Comparison of ENCODE assay signal across 8 cellular contexts in the genomic region with DNA sequence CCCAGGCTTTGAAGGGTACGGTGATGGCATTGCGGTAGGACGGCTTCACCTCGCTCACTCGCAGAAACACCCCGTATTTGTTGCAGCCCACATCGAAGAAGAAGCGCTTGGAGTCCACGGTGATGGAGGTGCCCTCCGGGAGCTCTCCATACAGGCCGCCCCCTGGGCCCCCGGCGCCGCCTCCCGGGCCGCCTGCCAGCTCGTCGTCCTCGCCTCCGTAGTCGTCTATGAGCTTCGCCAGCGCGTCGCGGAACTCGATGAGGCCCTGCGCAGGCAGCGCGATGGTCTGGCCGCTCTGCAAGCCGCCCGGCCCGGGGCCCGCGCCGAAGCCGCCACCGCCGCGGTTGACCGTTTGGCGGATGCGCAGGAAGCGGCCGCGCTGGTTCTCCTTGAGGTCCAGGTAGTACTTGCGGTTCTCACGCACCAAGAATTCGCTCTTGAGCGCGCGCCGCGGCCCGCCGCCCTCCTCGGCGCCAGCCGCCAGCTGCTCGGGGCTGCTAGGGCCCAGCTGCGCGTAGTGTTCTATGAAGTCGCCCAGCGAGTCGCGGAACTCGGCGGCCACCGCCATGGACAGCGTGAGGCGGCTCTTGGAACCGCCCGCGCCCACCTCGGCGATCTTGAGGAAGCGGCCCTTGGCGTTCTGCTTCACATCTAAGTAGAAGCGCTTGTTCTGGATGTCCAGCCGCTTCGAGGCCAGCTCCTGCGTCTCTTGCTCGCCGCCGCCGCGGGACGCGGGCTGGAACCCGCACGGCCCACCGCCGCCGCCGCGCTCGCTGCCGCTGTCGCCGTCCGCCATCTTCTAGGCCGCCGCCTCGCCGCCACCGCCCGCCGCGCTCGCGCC. TPM values are rescaled to one million over a fixed set of nuclear protein-coding genes. Genes with fewer than 3 reads are reported as not detected.
DNase-seq lines count a peak whose midpoint lies in the region; ATAC-seq and TF ChIP-seq lines count a peak whose summit lies in the region.

No MANE protein-coding gene starts in this region.

- no peaks in the 10 kb centered on the region for H3K9me3 Mint-ChIP-seq in IgD-negative memory B cell
- no peaks in the 10 kb centered on the region for H3K9me3 Mint-ChIP-seq in central memory CD8-positive, alpha-beta T cell

- intact Hi-C loops in left colon (cut with DNase I, micrococcal nuclease): no loop called here

- H3K36me3 Mint-ChIP-seq in IgD-negative memory B cell: peaks cover 3% of the 10 kb centered on the region
- peaks cover 19% of the 10 kb centered on the region for H3K36me3 Mint-ChIP-seq in central memory CD8-positive, alpha-beta T cell (ENCODE audit: insufficient read depth)

- peaks cover 47% of the 10 kb centered on the region for H3K36me3 ChIP-seq in DND-41 (ENCODE audit: insufficient read depth, low read length)

- peaks cover 43% of the 10 kb centered on the region for H4K20me1 ChIP-seq in DND-41 (ENCODE audit: insufficient read depth, low read length)

- H3K4me1 ChIP-seq in DND-41 (ENCODE audit: insufficient read depth, low read length): peaks cover 59% of the 10 kb centered on the region

- no peaks in the 10 kb centered on the region for H3K9me3 ChIP-seq in DND-41 (ENCODE audit: insufficient read depth, low read length, severe bottlenecking)

- peak overlapping the region; percentile 98 for H3K4me2 ChIP-seq in DND-41 (ENCODE audit: insufficient read depth, low read length)

- H2AFZ ChIP-seq in DND-41 (ENCODE audit: low read depth, low read length): peak overlapping the region; percentile 91

- H3K27me3 ChIP-seq in DND-41 (ENCODE audit: insufficient read depth, low read length, poor library complexity): no peaks in the 10 kb centered on the region

- H3K79me2 ChIP-seq in DND-41 (ENCODE audit: insufficient read depth, low read length): peaks cover 63% of the 10 kb centered on the region

- H3K4me3 ChIP-seq in DND-41 (ENCODE audit: low read depth in 1 of 2, low read length in 2 of 2) (peak overlapping the region; percentile 79 to 95), WI38 (ENCODE audit: low read depth, low read length) (peak overlapping the region; percentile 79)

- H3K4me3 Mint-ChIP-seq in IgD-negative memory B cell: peak overlapping the region; percentile 92 to 98 (median 96)
- H3K4me3 Mint-ChIP-seq in central memory CD8-positive, alpha-beta T cell: peak overlapping the region; percentile 95

- peak; percentile 68 for DNase-seq in DND-41
- peak; percentile 54 to 64 for DNase-seq in central memory CD8-positive, alpha-beta T cell (ENCODE audit: low spot score in 2 of 2)
- DNase-seq in left colon: peak; percentile 50 to 70
- DNase-seq in stimulated activated CD4-positive, alpha-beta T cell treated with anti-CD3 and anti-CD28 coated beads, Interleukin-2, amount 100 ng/mL, for 24 hours: peak; percentile 51 to 53
- DNase-seq in middle frontal gyrus (ENCODE audit: extremely low spot score, low spot score): no peak

- no peaks in the 10 kb centered on the region for H3K27me3 Mint-ChIP-seq in IgD-negative memory B cell
- no peaks in the 10 kb centered on the region for H3K27me3 Mint-ChIP-seq in central memory CD8-positive, alpha-beta T cell

- H3K27ac ChIP-seq in DND-41 (ENCODE audit: low read length): peak overlapping the region; percentile 84

- ATAC-seq in DND-41 (ENCODE audit: insufficient read depth, low read depth): peak; percentile 54
- peak; percentile 28 for ATAC-seq in GM21528 (IDR thresholded peaks at IDR 0.05; ENCODE audit: low FRiP score, unreplicated experiment)
- ATAC-seq in central memory CD8-positive, alpha-beta T cell (replicated peaks; ENCODE audit: extremely low read depth, poor library complexity, severe bottlenecking): peak; percentile 24
- ATAC-seq in left colon: peak; percentile 27

- peaks cover 32 to 47% (median 38%) of the 10 kb centered on the region in 3 donors for H3K4me1 Mint-ChIP-seq in IgD-negative memory B cell
- peaks cover 46% of the 10 kb centered on the region for H3K4me1 Mint-ChIP-seq in central memory CD8-positive, alpha-beta T cell

- H3K9ac ChIP-seq in DND-41 (ENCODE audit: low read depth, low read length): peak overlapping the region; percentile 97

- H3K27ac Mint-ChIP-seq in IgD-negative memory B cell: peak overlapping the region; percentile 76 to 99 (median 86)
- peak overlapping the region; percentile 100 for H3K27ac Mint-ChIP-seq in central memory CD8-positive, alpha-beta T cell (ENCODE audit: low read depth)

- peak; percentile 10 for TF ChIP-seq CTCF in DND-41 (IDR thresholded peaks at IDR 0.05; ENCODE audit: borderline replicate concordance, extremely low read depth, low read length, poor library complexity, severe bottlenecking)
- TF ChIP-seq CTCF in WI38 (IDR thresholded peaks at IDR 0.05; ENCODE audit: low read depth, low read length): no peak

RNA-seq across cellular contexts. Expression of gene PURB, which starts 0.6 kb away (rescaled TPM):
- 1.5 TPM for polyA plus RNA-seq in IgD-negative memory B cell
- total RNA-seq in left colon: 10 to 100 TPM; 19.7 to 20.9 TPM

RNA-seq across cellular contexts. Expression of gene H2AZ2, which starts 36.9 kb away (rescaled TPM):
- polyA plus RNA-seq in IgD-negative memory B cell: 148 TPM
- total RNA-seq in left colon: 100 to 1,000 TPM; 126 to 147 TPM
